ENCODE assay signal across 19 cellular contexts in the genomic region with DNA sequence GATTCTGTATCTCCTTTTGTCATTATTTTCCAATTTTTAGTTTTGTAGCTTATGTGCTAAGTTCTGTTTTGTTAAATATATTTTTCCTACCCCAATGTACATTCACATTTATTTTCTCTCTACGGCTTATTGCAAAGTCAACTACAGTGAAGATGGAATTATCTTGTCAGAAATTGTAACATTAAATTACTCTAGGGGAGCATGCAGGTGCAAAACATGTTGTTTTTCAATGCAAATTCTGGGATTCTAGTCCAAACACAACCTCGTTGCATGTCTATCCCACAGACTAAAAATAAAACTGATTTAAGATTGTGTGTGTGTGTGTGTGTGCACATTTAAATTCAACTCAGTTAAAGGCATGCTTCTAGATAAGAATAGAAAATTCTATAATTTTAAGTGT.
DNase-seq lines count a peak whose midpoint lies in the region; ATAC-seq, FAIRE-seq and TF ChIP-seq lines count a peak whose summit lies in the region.
"Had no signal": no experiment of that assay in that cellular context is flagged by ENCODE, and none has a peak within 500 bp of the region (broad histone marks: within the 10 kb centered on the region; RNA-seq: fewer than 3 reads in every experiment).

No MANE protein-coding gene starts in this region.

- TF ChIP-seq CTCF in OCI-LY7 (conservative IDR thresholded peaks at IDR 0.05; ENCODE audit: low read length) = no peak
- no peak for TF ChIP-seq CTCF in MM.1S (IDR thresholded peaks at IDR 0.05; ENCODE audit: low read length)

- H2AFZ ChIP-seq in OCI-LY7 (ENCODE audit: low read length) (no peak overlapping the region), MM.1S (ENCODE audit: low read length) (no peak overlapping the region)

- no peaks in the 10 kb centered on the region for H3K36me3 ChIP-seq in BLaER1
- no peaks in the 10 kb centered on the region for H3K36me3 ChIP-seq in OCI-LY7 (ENCODE audit: insufficient read depth, low read length)
- H3K36me3 ChIP-seq in MM.1S (replicated peaks; ENCODE audit: insufficient read depth, low read length) = no peaks in the 10 kb centered on the region
- H3K36me3 ChIP-seq: BLaER1 treated with 17β-estradiol and CSF1 and Interleukin-3, amounts not matched to agents 10 nM and 100 nM had no signal

- FAIRE-seq in H54 (lab: Jason Lieb, UNC) = peak; percentile 11
- FAIRE-seq: A204.1, D721Med, G401.6, GM12892 had no signal

- BruUV-seq in OCI-LY7 (replicated peaks; lab: Mats Ljungman, UMichigan) = no TSS peak

- POLR2A ChIA-PET in OCI-LY7 (lab: Charles Lee) = no interaction called here

- H3K4me1 ChIP-seq in BLaER1 (peaks cover 47% of the 10 kb centered on the region), OCI-LY7 (ENCODE audit: insufficient read depth, low read length, poor library complexity, severe bottlenecking) (no peaks in the 10 kb centered on the region), MM.1S (ENCODE audit: low read length) (no peaks in the 10 kb centered on the region)

- H3K9ac ChIP-seq in BLaER1 = no peak overlapping the region
- H3K9ac ChIP-seq in MM.1S (ENCODE audit: low read length) = no peak overlapping the region
- H3K9ac ChIP-seq: BLaER1 treated with 17β-estradiol and CSF1 and Interleukin-3, amounts not matched to agents 10 nM and 100 nM had no signal

- no peak for TF ChIP-seq POLR2A in H54 (IDR thresholded peaks at IDR 0.05; ENCODE audit: low read depth, low read length)

- H3K9me2 ChIP-seq in OCI-LY7 (ENCODE audit: insufficient read depth, low read length) = no peaks in the 10 kb centered on the region
- H3K9me2 ChIP-seq in MM.1S (replicated peaks; ENCODE audit: insufficient read depth, low read length) = no peaks in the 10 kb centered on the region

- DNase-seq in H54 (ENCODE audit: insufficient read length, low spot score) = no peak
- DNase-seq in OCI-LY7 (ENCODE audit: low spot score) = no peak
- no peak for DNase-seq in cerebellar cortex (ENCODE audit: low spot score)
- no peak for DNase-seq in MM.1S
- DNase-seq: CD4-positive, alpha-beta T cell; CD8-positive, alpha-beta memory T cell; DMS 273 treated with DMSO at 0.1 percent for 48 hours; DMS79; GOT3; H7; HCEC 1CT had no signal

- H4K20me1 ChIP-seq in BLaER1 (no peaks in the 10 kb centered on the region), OCI-LY7 (ENCODE audit: insufficient read depth, low read length) (no peaks in the 10 kb centered on the region), MM.1S (ENCODE audit: insufficient read depth, low read length) (no peaks in the 10 kb centered on the region)
- H4K20me1 ChIP-seq: BLaER1 treated with 17β-estradiol and CSF1 and Interleukin-3, amounts not matched to agents 10 nM and 100 nM had no signal

- H3F3A ChIP-seq in MM.1S (ENCODE audit: insufficient read depth, low read length) = no peaks in the 10 kb centered on the region

- H3K79me2 ChIP-seq in OCI-LY7 (ENCODE audit: insufficient read depth, low read depth, low read length) = no peaks in the 10 kb centered on the region
- no peaks in the 10 kb centered on the region for H3K79me2 ChIP-seq in MM.1S (ENCODE audit: low read length)

- CTCF ChIA-PET in OCI-LY7 (lab: Charles Lee; ENCODE audit: unreplicated experiment) = no interaction called here

- H3K27me3 ChIP-seq in BLaER1 (no peaks in the 10 kb centered on the region), MM.1S (replicated peaks; ENCODE audit: insufficient read depth, low read length) (no peaks in the 10 kb centered on the region)
- H3K27me3 ChIP-seq: BLaER1 treated with 17β-estradiol and CSF1 and Interleukin-3, amounts not matched to agents 10 nM and 100 nM had no signal

- H3K4me3 ChIP-seq in BLaER1 = no peak overlapping the region
- H3K4me3 ChIP-seq in OCI-LY7 (ENCODE audit: low read depth, low read length, poor library complexity, severe bottlenecking) = no peak overlapping the region
- no peak overlapping the region for H3K4me3 ChIP-seq in MM.1S (ENCODE audit: low read length)
- H3K4me3 ChIP-seq: BLaER1 treated with 17β-estradiol and CSF1 and Interleukin-3, amounts not matched to agents 10 nM and 100 nM had no signal

- intact Hi-C loops in OCI-LY7 (cut with micrococcal nuclease; ENCODE audit: unreplicated experiment) = no loop called here

- ATAC-seq in HG03432 (IDR thresholded peaks at IDR 0.05; ENCODE audit: unreplicated experiment) = no peak

- H3K4me2 ChIP-seq in BLaER1 (peak overlapping the region; percentile 28; the same call in 1 of the 2 replicates), OCI-LY7 (ENCODE audit: low read length) (peak overlapping the region; percentile 17; the same call in 1 of the 2 replicates), MM.1S (ENCODE audit: low read depth, low read length) (no peak overlapping the region)

- no peaks in the 10 kb centered on the region for H3K9me3 ChIP-seq in BLaER1
- no peaks in the 10 kb centered on the region for H3K9me3 ChIP-seq in OCI-LY7 (ENCODE audit: low read length)
- no peaks in the 10 kb centered on the region for H3K9me3 ChIP-seq in MM.1S (replicated peaks; ENCODE audit: insufficient read depth, low read length)

- H3K27ac ChIP-seq in BLaER1 (no peak overlapping the region), OCI-LY7 (ENCODE audit: low read depth, low read length, poor library complexity, severe bottlenecking) (no peak overlapping the region), MM.1S (ENCODE audit: low read length) (no peak overlapping the region)
- H3K27ac ChIP-seq: 22Rv1; BLaER1 treated with 17β-estradiol and CSF1 and Interleukin-3, amounts not matched to agents 10 nM and 100 nM had no signal
